ENCODE assay signal across 19 cellular contexts in the genomic region with DNA sequence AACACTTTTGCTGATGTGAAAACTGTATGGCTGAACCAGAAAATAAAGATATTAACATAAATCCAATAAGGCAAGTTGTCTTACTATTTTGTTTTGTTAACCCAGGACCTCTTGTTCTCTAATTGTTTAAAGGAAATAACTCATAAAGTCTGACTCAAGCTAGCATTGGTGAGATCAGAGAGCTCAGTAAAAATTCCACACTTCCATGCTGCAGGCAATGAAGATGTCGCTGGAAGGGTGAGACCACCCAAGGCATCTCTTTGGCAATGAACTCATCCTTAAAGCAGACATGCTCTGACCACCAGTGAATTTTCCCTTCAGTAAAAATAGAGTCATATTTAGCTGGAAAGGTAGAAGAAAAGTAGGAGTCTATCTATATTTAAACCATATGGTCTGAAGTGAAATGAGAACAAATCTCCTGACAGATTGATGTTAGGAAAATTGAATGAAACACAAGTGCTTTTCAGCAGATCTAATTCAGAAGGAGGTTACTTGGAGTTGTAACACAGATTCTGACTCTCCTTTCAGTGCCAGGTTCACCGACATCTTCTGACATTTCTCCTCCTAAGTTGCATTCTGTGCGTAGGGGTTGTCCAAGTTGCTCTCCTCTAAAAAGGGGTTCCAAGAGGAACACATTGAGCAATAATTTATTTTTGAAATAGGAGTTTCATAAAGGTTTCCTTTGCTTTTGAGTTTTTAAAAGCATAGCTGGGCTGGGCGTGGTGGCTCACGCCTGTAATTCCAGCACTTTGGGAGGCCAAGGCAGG. TPM values are rescaled to one million over a fixed set of nuclear protein-coding genes. Genes with fewer than 3 reads are reported as not detected.
DNase-seq lines count a peak whose midpoint lies in the region; ATAC-seq, FAIRE-seq and TF ChIP-seq lines count a peak whose summit lies in the region.
"Had no signal": no experiment of that assay in that cellular context is flagged by ENCODE, and none has a peak within 500 bp of the region (broad histone marks: within the 10 kb centered on the region; RNA-seq: fewer than 3 reads in every experiment).

No MANE protein-coding gene starts in this region.

- H3K9me1 ChIP-seq in endothelial cell of umbilical vein (replicated peaks; ENCODE audit: control insufficient read depth, extremely low read depth, insufficient read depth, low read length) = no peaks in the 10 kb centered on the region

- TF ChIP-seq EP300 in SK-N-SH (IDR thresholded peaks at IDR 0.05; ENCODE audit: borderline replicate concordance in 1 of 2, low read depth in 1 of 2, low read length in 1 of 2) (no peak), upper lobe of left lung (IDR thresholded peaks at IDR 0.05) (no peak)

- intact Hi-C loops in endothelial cell of umbilical vein (cut with micrococcal nuclease) = no loop called here
- intact Hi-C loops in aorta (cut with DNase I) = no loop called here

- CTCF ChIA-PET in SK-N-SH (lab: Yijun Ruan, JAX) = interaction anchor here (1.1 to 1.7 kb wide), 3 partner anchors 10 to 35 kb away, joined by 3 to 5 read pairs (median 3); no protein-coding TSS in a partner anchor
- CTCF ChIA-PET in endothelial cell of umbilical vein (lab: Charles Lee) = no interaction called here

- H2BK12ac ChIP-seq in mesenchymal stem cell (ENCODE audit: low read length in 2 of 2) = no peak overlapping the region

- H3K9ac ChIP-seq in SK-N-SH = no peak overlapping the region
- no peak overlapping the region for H3K9ac ChIP-seq in endothelial cell of umbilical vein (replicated peaks; ENCODE audit: extremely low read depth, insufficient read depth, low read length)
- no peak overlapping the region for H3K9ac ChIP-seq in mesenchymal stem cell (ENCODE audit: low read length)

- no peaks in the 10 kb centered on the region for H3K9me2 ChIP-seq in SK-N-SH

- H2BK5ac ChIP-seq in mesenchymal stem cell (ENCODE audit: low read depth, low read length, poor library complexity, severe bottlenecking) = no peak overlapping the region

- H3K36me3 ChIP-seq in SK-N-SH (replicated peaks in 1 of 2; ENCODE audit: control insufficient read depth in 1 of 2, insufficient read depth in 2 of 2, low read length in 1 of 2) (no peaks in the 10 kb centered on the region), endothelial cell of umbilical vein (ENCODE audit: control insufficient read depth in 2 of 2, extremely low read depth in 1 of 2, insufficient read depth in 2 of 2, low read length in 2 of 2) (no peaks in the 10 kb centered on the region), aorta (ENCODE audit: control insufficient read depth in 1 of 2, insufficient read depth in 2 of 2, low read length in 1 of 2) (no peaks in the 10 kb centered on the region), mesenchymal stem cell (ENCODE audit: control insufficient read depth in 1 of 2, insufficient read depth in 2 of 2, low read depth in 1 of 2, low read length in 2 of 2) (no peaks in the 10 kb centered on the region), upper lobe of left lung (no peaks in the 10 kb centered on the region)

- TF ChIP-seq RAD21 in SK-N-SH (IDR thresholded peaks at IDR 0.05; ENCODE audit: low read length) = no peak

- no peak overlapping the region for H3K14ac ChIP-seq in mesenchymal stem cell (ENCODE audit: low read length in 2 of 2)

- H3K23ac ChIP-seq in mesenchymal stem cell (ENCODE audit: low read length in 2 of 2) = no peak overlapping the region

- H3K4me3 ChIP-seq in SK-N-SH (ENCODE audit: low read depth in 2 of 2, low read length in 1 of 2) = no peak overlapping the region
- no peak overlapping the region for H3K4me3 ChIP-seq in endothelial cell of umbilical vein (replicated peaks in 1 of 3; ENCODE audit: insufficient read depth in 1 of 3, low read depth in 1 of 3, low read length in 3 of 3)
- H3K4me3 ChIP-seq in aorta (ENCODE audit: low read length in 2 of 2) = no peak overlapping the region
- H3K4me3 ChIP-seq in mesenchymal stem cell (ENCODE audit: insufficient read depth in 1 of 2, low read depth in 1 of 2, low read length in 2 of 2) = no peak overlapping the region
- no peak overlapping the region for H3K4me3 ChIP-seq in upper lobe of left lung

- H4K8ac ChIP-seq in mesenchymal stem cell (ENCODE audit: low read length) = no peak overlapping the region

- no peak overlapping the region for H3K4me2 ChIP-seq in SK-N-SH
- peak overlapping the region; percentile 36 for H3K4me2 ChIP-seq in endothelial cell of umbilical vein (ENCODE audit: insufficient read depth, low read length)
- no peak overlapping the region for H3K4me2 ChIP-seq in mesenchymal stem cell (ENCODE audit: low read length, poor library complexity, severe bottlenecking)

- BruUV-seq in endothelial cell of umbilical vein (replicated peaks; lab: Mats Ljungman, UMichigan) = no TSS peak

- TF ChIP-seq CTCF in SK-N-SH (IDR thresholded peaks at IDR 0.05) (no peak), endothelial cell of umbilical vein (IDR thresholded peaks at IDR 0.05; ENCODE audit: extremely low read depth in 1 of 2, insufficient read depth in 1 of 2, low read depth in 1 of 2, low read length in 2 of 2) (no peak), omental fat pad (IDR thresholded peaks at IDR 0.05) (no peak), upper lobe of left lung (IDR thresholded peaks at IDR 0.05) (no peak)

- no peak overlapping the region for H2AFZ ChIP-seq in SK-N-SH (ENCODE audit: low read depth)
- no peak overlapping the region for H2AFZ ChIP-seq in endothelial cell of umbilical vein (ENCODE audit: low read depth, low read length)
- no peak overlapping the region for H2AFZ ChIP-seq in mesenchymal stem cell (ENCODE audit: low read depth, low read length)

- H3K18ac ChIP-seq in mesenchymal stem cell (ENCODE audit: low read depth in 1 of 2, low read length in 2 of 2) = no peak overlapping the region

- H2BK120ac ChIP-seq in mesenchymal stem cell (ENCODE audit: low read depth, low read length) = no peak overlapping the region

- dilution Hi-C loops in endothelial cell of umbilical vein (cut with MboI; ENCODE audit: extremely low pct_ligation_motif_present, low sequenced_read_pairs) = no loop called here

- no peak overlapping the region for H2BK15ac ChIP-seq in mesenchymal stem cell (ENCODE audit: low read depth, poor library complexity, severe bottlenecking)

- H3K79me2 ChIP-seq in SK-N-SH (ENCODE audit: insufficient read depth) (no peaks in the 10 kb centered on the region), endothelial cell of umbilical vein (ENCODE audit: control insufficient read depth, insufficient read depth, low read length) (no peaks in the 10 kb centered on the region)

- TF ChIP-seq POLR2A in endothelial cell of umbilical vein (IDR thresholded peaks at IDR 0.05; ENCODE audit: low read depth, low read length) = no peak
- TF ChIP-seq POLR2A in GM12892 (IDR thresholded peaks at IDR 0.05; ENCODE audit: low read depth, low read length) = no peak
- TF ChIP-seq POLR2A in upper lobe of left lung (IDR thresholded peaks at IDR 0.05) = no peak

- POLR2A ChIA-PET in SK-N-SH (lab: Yijun Ruan, JAX) = no interaction called here
- POLR2A ChIA-PET in endothelial cell of umbilical vein (lab: Charles Lee) = no interaction called here

- FAIRE-seq in endothelial cell of umbilical vein (lab: Jason Lieb, UNC) (peak; percentile 62), GM12892 (lab: Jason Lieb, UNC) (no peak)
- FAIRE-seq: GM19239 had no signal

- H3K4me1 ChIP-seq in SK-N-SH (ENCODE audit: control insufficient read depth in 1 of 2, insufficient read depth in 2 of 2, low read depth in 1 of 2, low read length in 1 of 2) = no peaks in the 10 kb centered on the region
- peaks cover 5% of the 10 kb centered on the region for H3K4me1 ChIP-seq in endothelial cell of umbilical vein (ENCODE audit: control insufficient read depth, extremely low read depth, insufficient read depth, low read length)
- no peaks in the 10 kb centered on the region for H3K4me1 ChIP-seq in aorta (ENCODE audit: control insufficient read depth in 1 of 2, insufficient read depth in 2 of 2, low read length in 2 of 2)
- no peaks in the 10 kb centered on the region for H3K4me1 ChIP-seq in mesenchymal stem cell (ENCODE audit: control insufficient read depth, insufficient read depth, low read depth, low read length)
- H3K4me1 ChIP-seq in upper lobe of left lung = no peaks in the 10 kb centered on the region
- H3K4me1 ChIP-seq: Caco-2 had no signal

- no peaks in the 10 kb centered on the region for H3K79me1 ChIP-seq in mesenchymal stem cell (replicated peaks; ENCODE audit: low read length, poor library complexity, severe bottlenecking)

- H3K9me3 ChIP-seq in SK-N-SH (peaks cover 7% of the 10 kb centered on the region; the same call in 1 of the 2 replicates), endothelial cell of umbilical vein (replicated peaks; ENCODE audit: control insufficient read depth, insufficient read depth, low read length) (no peaks in the 10 kb centered on the region), aorta (ENCODE audit: control insufficient read depth, low read length) (no peaks in the 10 kb centered on the region), mesenchymal stem cell (ENCODE audit: control insufficient read depth, low read length) (peaks cover 18% of the 10 kb centered on the region), upper lobe of left lung (peaks cover 0 to 5% (median 1%) of the 10 kb centered on the region in 4 donors)
- H3K9me3 ChIP-seq: Caco-2 had no signal

- no peak overlapping the region for H4K91ac ChIP-seq in mesenchymal stem cell (ENCODE audit: low read length)

- H4K20me1 ChIP-seq in SK-N-SH (ENCODE audit: insufficient read depth) (no peaks in the 10 kb centered on the region), endothelial cell of umbilical vein (replicated peaks; ENCODE audit: control insufficient read depth, extremely low read depth, insufficient read depth, low read length) (no peaks in the 10 kb centered on the region)

- H3K27me3 ChIP-seq in SK-N-SH (ENCODE audit: insufficient read depth) = no peaks in the 10 kb centered on the region
- H3K27me3 ChIP-seq in endothelial cell of umbilical vein (ENCODE audit: control insufficient read depth in 2 of 2, insufficient read depth in 2 of 2, low read length in 2 of 2) = no peaks in the 10 kb centered on the region
- no peaks in the 10 kb centered on the region for H3K27me3 ChIP-seq in aorta (ENCODE audit: control insufficient read depth in 1 of 2, insufficient read depth in 2 of 2, low read length in 1 of 2)
- H3K27me3 ChIP-seq in mesenchymal stem cell (ENCODE audit: control insufficient read depth in 1 of 2, insufficient read depth in 1 of 2, low read length in 2 of 2) = no peaks in the 10 kb centered on the region
- no peaks in the 10 kb centered on the region for H3K27me3 ChIP-seq in upper lobe of left lung

- DNase-seq in SK-N-SH = peak; percentile 1
- DNase-seq in endothelial cell of umbilical vein (ENCODE audit: low read depth, low spot score) = peak; percentile 15
- DNase-seq in omental fat pad (ENCODE audit: low spot score) = no peak
- DNase-seq in aorta = no peak
- DNase-seq in mesenchymal stem cell = no peak
- DNase-seq in GM12892 (ENCODE audit: insufficient read length) = no peak
- no peak for DNase-seq in upper lobe of left lung
- DNase-seq: Caco-2; CD8-positive, alpha-beta memory T cell; DND-41; GDM1; HCEC 1CT; HFFc6 had no signal

- H2AK5ac ChIP-seq in mesenchymal stem cell (ENCODE audit: low read length, severe bottlenecking) = no peak overlapping the region

- WGBS in SK-N-SH (ENCODE audit: low lambda C conversion rate) = 16% methylated on average over 5 of the region's 5 CpGs
- WGBS in aorta, 2 donors = 59 to 69% methylated on average over 5 of the region's 5 CpGs
- 54% methylated on average over 5 of the region's 5 CpGs for WGBS in mesenchymal stem cell
- 68 to 77% methylated on average over 5 of the region's 5 CpGs for WGBS in upper lobe of left lung, 2 donors

- no peaks in the 10 kb centered on the region for H3F3A ChIP-seq in SK-N-SH (replicated peaks; ENCODE audit: insufficient read depth)

- ATAC-seq in SK-N-SH treated with all-trans-retinoic acid at 6 μM for 48 hours (no peak), omental fat pad (ENCODE audit: low FRiP score) (peak; percentile 71), aorta (ENCODE audit: low FRiP score) (no peak), upper lobe of left lung (ENCODE audit: low FRiP score in 2 of 2) (no peak)

- no peak overlapping the region for H3K4ac ChIP-seq in mesenchymal stem cell (ENCODE audit: low read depth in 1 of 2, low read length in 2 of 2)

- H3K27ac ChIP-seq in SK-N-SH (ENCODE audit: low read depth in 2 of 2, low read length in 1 of 2) = no peak overlapping the region
- no peak overlapping the region for H3K27ac ChIP-seq in endothelial cell of umbilical vein (ENCODE audit: insufficient read depth, low read depth, low read length)
- H3K27ac ChIP-seq in aorta (ENCODE audit: low read depth in 1 of 2, low read length in 2 of 2) = no peak overlapping the region
- no peak overlapping the region for H3K27ac ChIP-seq in mesenchymal stem cell (ENCODE audit: low read length, poor library complexity, severe bottlenecking)
- H3K27ac ChIP-seq in upper lobe of left lung = no peak overlapping the region
- H3K27ac ChIP-seq: 22Rv1 had no signal

RNA-seq across cellular contexts. Expression of gene VIPR2, which starts 32.8 kb away (rescaled TPM):
- polyA plus RNA-seq in SK-N-SH (2012; rRNA removed) = 0.02 TPM in 1 of 2 replicates, not detected in the other
- 0.01 and 0.03 TPM in 2 replicates for polyA plus RNA-seq in SK-N-SH (2012; cell fraction: cytosol; rRNA removed)
- 0.04 and 0.08 TPM in 2 replicates for polyA plus RNA-seq in SK-N-SH (2012; cell fraction: nucleus; rRNA removed)
- total RNA-seq in endothelial cell of umbilical vein = not detected in 2 replicates
- polyA plus RNA-seq in endothelial cell of umbilical vein = not detected in 2 replicates
- not detected in 2 replicates for polyA plus RNA-seq in endothelial cell of umbilical vein (2011; cell fraction: cytosol; rRNA removed)
- polyA plus RNA-seq in endothelial cell of umbilical vein (2011; cell fraction: nucleus; rRNA removed) = not detected in 2 replicates
- polyA plus RNA-seq in endothelial cell of umbilical vein (2012) = not detected in 2 replicates
- not detected in 2 replicates for polyA minus RNA-seq in endothelial cell of umbilical vein
- 3.6 TPM for polyA minus RNA-seq in endothelial cell of umbilical vein (2011; cell fraction: cytosol; rRNA and poly(A)+ RNA removed)
- polyA minus RNA-seq in endothelial cell of umbilical vein (2011; cell fraction: nucleus; rRNA and poly(A)+ RNA removed) = not detected in 2 replicates
- total RNA-seq in omental fat pad = 10 to 100 TPM in 3 of 4 donors, 1 to 10 TPM in 1; 3.6 to 71.0 (median 24.6) TPM
- total RNA-seq in aorta = 10 to 100 TPM; 10.4 to 12.6 TPM
- 10 to 100 TPM in 1 of 2 donors, 1 to 10 TPM in 1; 3.3 to 14.1 TPM for polyA plus RNA-seq in aorta
- not detected for polyA plus RNA-seq in mesenchymal stem cell (2013, experiment 1 of 2)
- 0.01 TPM for polyA plus RNA-seq in mesenchymal stem cell (2013, experiment 2 of 2)
- polyA plus RNA-seq in GM12892 (2012; ENCODE audit: missing spikeins) = not detected
- total RNA-seq in upper lobe of left lung = under 1 TPM in 3 of 6 donors, not detected in 3; 0.30 to 0.74 (median 0.40) TPM
- total RNA-seq: A673, Caco-2, HFFc6 had no signal
- polyA plus RNA-seq: BJ, CD14-positive monocyte had no signal

Comparison
In these comparisons a context has a peak if more than half of its experiments do, and no peak if none do; other contexts are left out.
1. DNase-seq: peak in SK-N-SH (single experiment) and endothelial cell of umbilical vein (single experiment); none in omental fat pad (single experiment), aorta (0 of 2), mesenchymal stem cell (single experiment), GM12892 (single experiment) and upper lobe of left lung (0 of 2).